ENCODE assay signal across 26 cellular contexts in genomic region chr1:183247066-183247465, GRCh38.
"Had no signal": no experiment of that assay in that cellular context is flagged by ENCODE, and none has a peak within 500 bp of the region (broad histone marks: within the 10 kb centered on the region; RNA-seq: fewer than 3 reads in every experiment).

No MANE protein-coding gene starts in this region.

- H3K4me3 Mint-ChIP-seq: IgD-negative memory B cell had no signal

- H3K4me1 Mint-ChIP-seq: IgD-negative memory B cell had no signal

- H3K9me3 Mint-ChIP-seq: IgD-negative memory B cell had no signal

- H3K27ac Mint-ChIP-seq: IgD-negative memory B cell had no signal

- ATAC-seq: K562, Panc1, PC-3 had no signal

- H3K36me3 Mint-ChIP-seq: IgD-negative memory B cell had no signal

- DNase-seq: Kasumi-1; NCI-H1048; NCI-H1105 treated with DMSO at 0.1 percent for 48 hours; NCI-H1417 treated with DMSO at 0.1 percent for 48 hours; NCI-H146; NCI-H1694 treated with DMSO at 0.1 percent for 48 hours; NCI-H1930; NCI-H2081; NCI-H2107; NCI-H2171; NCI-H226; NCI-H446; NCI-H510A; NCI-H524 treated with DMSO at 0.1 percent for 48 hours; NCI-H69; NCI-H774; NK-92 treated with Interleukin-12 subunit alpha and Interleukin-12 subunit beta, amount 100 ng/mL, for 24 hours; PC-3; SHP77; SK-N-SH; SW 1271 had no signal

- H3K27ac ChIP-seq: HL-60, KMS-11 had no signal

- H3K9me3 ChIP-seq: SK-N-SH had no signal

- H3K4me3 ChIP-seq: K562 had no signal
